6 cellular contexts compared by ENCODE assay signal in genomic region chr2:216384409-216384808, GRCh38. TPM values are rescaled to one million over a fixed set of nuclear protein-coding genes. Genes with fewer than 3 reads are reported as not detected.
"Had no signal": no experiment of that assay in that cellular context is flagged by ENCODE, and none has a peak within 500 bp of the region (broad histone marks: within the 10 kb centered on the region; RNA-seq: fewer than 3 reads in every experiment).

No MANE protein-coding gene starts in this region.

RNA-seq across cellular contexts. Expression of gene MARCHF4, which starts 12.1 kb away (rescaled TPM):
- total RNA-seq: esophagus mucosa, esophagus squamous epithelium, gastrocnemius medialis, left lobe of liver, liver, mononuclear cell had no signal
